ENCODE assay signal across 1 cellular context in genomic region chr14:39181026-39181692, GRCh38.
TF ChIP-seq lines count a peak whose summit lies in the region.

No MANE protein-coding gene starts in this region.

TF ChIP-seq in A549, 52 proteins besides CTCF, POLR2A, EP300 and RAD21:
- TF ChIP-seq RCOR1 (IDR thresholded peaks at IDR 0.05; ENCODE audit: low read depth, low read length) (no peak), POLR2AphosphoS2 (conservative IDR thresholded peaks at IDR 0.05; ENCODE audit: low read length) (peak; percentile 62; the same call in 1 of the 2 replicates)
